In the genomic region with DNA sequence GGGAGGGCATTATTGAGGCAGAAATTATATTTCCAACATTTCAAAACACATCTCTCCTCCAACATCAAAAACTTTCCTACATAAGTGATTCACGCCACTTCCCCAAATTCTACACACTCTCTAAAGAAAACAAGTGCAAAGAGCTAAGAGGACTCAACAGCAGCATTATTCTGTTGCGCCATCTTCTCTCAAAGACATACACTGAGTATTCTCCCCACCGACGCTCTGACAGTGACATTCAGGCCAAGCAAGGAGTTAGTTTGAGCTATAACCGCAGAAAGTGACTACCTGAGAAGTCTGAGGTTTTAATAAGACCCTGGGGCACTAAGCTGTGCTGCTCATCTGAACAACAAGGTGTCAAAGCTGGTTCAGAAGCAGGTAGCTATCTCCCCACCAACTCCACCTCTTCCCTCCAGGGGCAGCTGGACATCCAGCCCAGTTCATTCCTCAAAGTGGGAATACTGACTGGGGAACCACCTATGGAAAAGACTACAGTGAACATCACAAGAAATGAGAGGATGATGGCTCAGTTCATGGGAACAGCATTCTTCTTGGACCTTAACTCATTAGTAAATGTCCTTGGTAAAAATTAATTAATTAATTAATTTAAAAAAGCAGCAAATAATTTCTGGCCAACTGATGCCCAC, we compare ENCODE assay signal across 13 cellular contexts.
DNase-seq lines count a peak whose midpoint lies in the region; ATAC-seq and TF ChIP-seq lines count a peak whose summit lies in the region.
"Had no signal": no experiment of that assay in that cellular context is flagged by ENCODE, and none has a peak within 500 bp of the region (broad histone marks: within the 10 kb centered on the region; RNA-seq: fewer than 3 reads in every experiment).

No MANE protein-coding gene starts in this region.

- TF ChIP-seq POLR2A in Peyer's patch (IDR thresholded peaks at IDR 0.05) = no peak

- H3K4me3 Mint-ChIP-seq in activated T-cell treated with anti-CD3 and anti-CD28 coated beads, Interleukin-2, amount 50 U/mL, for 4 hours = no peak overlapping the region
- H3K4me3 Mint-ChIP-seq: activated T-cell treated with anti-CD3 and anti-CD28 coated beads, Interleukin-2, amount 50 U/mL, for 72 hours had no signal

- H3K9me3 Mint-ChIP-seq in activated T-cell treated with anti-CD3 and anti-CD28 coated beads, Interleukin-2, amount 50 U/mL, for 4 hours = peaks cover 6% of the 10 kb centered on the region
- H3K9me3 Mint-ChIP-seq: activated T-cell treated with anti-CD3 and anti-CD28 coated beads, Interleukin-2, amount 50 U/mL, for 72 hours; HFFc6 had no signal

- H3K36me3 ChIP-seq in left lung = peaks cover 0 to 18% of the 10 kb centered on the region in 2 donors
- no peaks in the 10 kb centered on the region for H3K36me3 ChIP-seq in Peyer's patch
- H3K36me3 ChIP-seq: pancreas had no signal

- no peak for TF ChIP-seq CTCF in left lung (IDR thresholded peaks at IDR 0.05)
- no peak for TF ChIP-seq CTCF in Peyer's patch (IDR thresholded peaks at IDR 0.05)

- intact Hi-C loops in left lung (cut with DNase I) = no loop called here

- H3K27ac ChIP-seq in left lung = peak overlapping the region; percentile 11 to 33
- H3K27ac ChIP-seq in Peyer's patch = peak overlapping the region in 2 of 4 donors; percentile 9 to 72
- H3K27ac ChIP-seq: pancreas had no signal

- H3K4me3 ChIP-seq in left lung = no peak overlapping the region
- H3K4me3 ChIP-seq in Peyer's patch = no peak overlapping the region
- H3K4me3 ChIP-seq: pancreas had no signal

- H3K27me3 ChIP-seq in left lung (no peaks in the 10 kb centered on the region), Peyer's patch (no peaks in the 10 kb centered on the region)
- H3K27me3 ChIP-seq: pancreas had no signal

- ATAC-seq in GM18868 (IDR thresholded peaks at IDR 0.05; ENCODE audit: unreplicated experiment) (peak; percentile 69), GM21737 (IDR thresholded peaks at IDR 0.05; ENCODE audit: unreplicated experiment) (peak; percentile 48), HG03460 (IDR thresholded peaks at IDR 0.05; ENCODE audit: unreplicated experiment) (peak; percentile 38), left lung (no peak)
- no peak for ATAC-seq in activated T-cell treated with anti-CD3 and anti-CD28 coated beads, Interleukin-2, amount 50 U/mL, for 4 hours
- ATAC-seq: activated T-cell treated with anti-CD3 and anti-CD28 coated beads, Interleukin-2, amount 50 U/mL, for 72 hours had no signal

- H3K36me3 Mint-ChIP-seq in activated T-cell treated with anti-CD3 and anti-CD28 coated beads, Interleukin-2, amount 50 U/mL, for 4 hours (ENCODE audit: insufficient read depth) = no peaks in the 10 kb centered on the region

- no peaks in the 10 kb centered on the region for H3K27me3 Mint-ChIP-seq in activated T-cell treated with anti-CD3 and anti-CD28 coated beads, Interleukin-2, amount 50 U/mL, for 4 hours (ENCODE audit: low read depth)

- peaks cover 1% of the 10 kb centered on the region for H3K4me1 Mint-ChIP-seq in activated T-cell treated with anti-CD3 and anti-CD28 coated beads, Interleukin-2, amount 50 U/mL, for 4 hours (ENCODE audit: low read depth)

- DNase-seq in left lung = no peak
- DNase-seq in activated T-cell treated with anti-CD3 and anti-CD28 coated beads, Interleukin-2, amount 50 U/mL, for 4 hours = no peak
- DNase-seq in NCI-H226 = no peak
- DNase-seq in COLO668 (lab: John Stamatoyannopoulos, UW; ENCODE audit: unreplicated experiment) = no peak
- DNase-seq in Peyer's patch = no peak
- DNase-seq: activated T-cell treated with anti-CD3 and anti-CD28 coated beads, Interleukin-2, amount 50 U/mL, for 72 hours; DMS79; HFFc6; NCI-H2029 treated with DMSO at 0.1 percent for 48 hours; pancreas had no signal

- H3K9me3 ChIP-seq in left lung = no peaks in the 10 kb centered on the region
- H3K9me3 ChIP-seq in Peyer's patch = no peaks in the 10 kb centered on the region
- H3K9me3 ChIP-seq: pancreas had no signal

- H3K4me1 ChIP-seq in left lung (peaks cover 4 to 47% of the 10 kb centered on the region in 2 donors), Peyer's patch (peaks cover 0 to 16% (median 0%) of the 10 kb centered on the region in 4 donors)

Comparison
In these comparisons a context has a peak if more than half of its experiments do, and no peak if none do; other contexts are left out.
1. ATAC-seq: peak in GM18868 (single experiment), GM21737 (single experiment) and HG03460 (single experiment); none in left lung (single experiment) and activated T-cell treated with anti-CD3 and anti-CD28 coated beads, Interleukin-2, amount 50 U/mL, for 4 hours (0 of 2).